In genomic region chr19:16584825-16585801, GRCh38 we compare ENCODE assay signal across 8 cellular contexts. TPM values are rescaled to one million over a fixed set of nuclear protein-coding genes. Genes with fewer than 3 reads are reported as not detected.
DNase-seq lines count a peak whose midpoint lies in the region; ATAC-seq, FAIRE-seq and TF ChIP-seq lines count a peak whose summit lies in the region.

No MANE protein-coding gene starts in this region.

- DNase-seq in AML-193 (lab: John Stamatoyannopoulos, UW): peak; percentile 36 to 43
- no peak for DNase-seq in activated naive CD8-positive, alpha-beta T cell treated with anti-CD3 and anti-CD28 coated beads, Interleukin-2, amount 10 ng/mL, durations not matched to agents 7 days and 5 days
- no peak for DNase-seq in NCI-H2029 treated with DMSO at 0.1 percent for 48 hours (lab: John Stamatoyannopoulos, UW)
- no peak for DNase-seq in D721Med (ENCODE audit: insufficient read length, low spot score)

- no peak for ATAC-seq in activated naive CD8-positive, alpha-beta T cell treated with anti-CD3 and anti-CD28 coated beads, Interleukin-2, amount 10 ng/mL, durations not matched to agents 7 days and 5 days (ENCODE audit: low read depth)
- no peak for ATAC-seq in GM21390 (IDR thresholded peaks at IDR 0.05; ENCODE audit: unreplicated experiment)
- ATAC-seq in GM21723 (IDR thresholded peaks at IDR 0.05; ENCODE audit: unreplicated experiment): no peak

- no peak for FAIRE-seq in D721Med (lab: Jason Lieb, UNC)

- H3K36me3 ChIP-seq in HUES64 (ENCODE audit: insufficient read depth, low read length): no peaks in the 10 kb centered on the region
- peaks cover 0 to 6% of the 10 kb centered on the region in 2 donors for H3K36me3 ChIP-seq in mucosa of rectum (ENCODE audit: control insufficient read depth in 2 of 2, insufficient read depth in 2 of 2, low read length in 2 of 2)

- H3K4me3 ChIP-seq in HUES64 (ENCODE audit: low read length) (peak overlapping the region; percentile 38), mucosa of rectum (ENCODE audit: low read length in 2 of 2) (peak overlapping the region; percentile 27 to 65)

- no peaks in the 10 kb centered on the region for H3K27me3 ChIP-seq in HUES64 (ENCODE audit: insufficient read depth, low read length)
- H3K27me3 ChIP-seq in mucosa of rectum (ENCODE audit: control insufficient read depth in 2 of 2, insufficient read depth in 2 of 2, low read length in 2 of 2): no peaks in the 10 kb centered on the region

- H3K27me3 Mint-ChIP-seq in activated naive CD8-positive, alpha-beta T cell treated with anti-CD3 and anti-CD28 coated beads, Interleukin-2, amount 10 ng/mL, durations not matched to agents 7 days and 5 days: no peaks in the 10 kb centered on the region

- H3K27ac ChIP-seq in HUES64 (ENCODE audit: low read depth, low read length) (peak overlapping the region; percentile 63), mucosa of rectum (ENCODE audit: low read depth in 2 of 2, low read length in 2 of 2) (peak overlapping the region; percentile 61 to 90)

- peaks cover 64% of the 10 kb centered on the region for H3K4me1 Mint-ChIP-seq in activated naive CD8-positive, alpha-beta T cell treated with anti-CD3 and anti-CD28 coated beads, Interleukin-2, amount 10 ng/mL, durations not matched to agents 7 days and 5 days

- WGBS in HUES64: 82% methylated on average over 15 of the region's 15 CpGs

- H3K36me3 Mint-ChIP-seq in activated naive CD8-positive, alpha-beta T cell treated with anti-CD3 and anti-CD28 coated beads, Interleukin-2, amount 10 ng/mL, durations not matched to agents 7 days and 5 days: peaks cover 3% of the 10 kb centered on the region

- TF ChIP-seq CTCF in D721Med (IDR thresholded peaks at IDR 0.05; ENCODE audit: insufficient read depth, missing control alignments): no peak

- POLR2A ChIA-PET in activated naive CD8-positive, alpha-beta T cell treated with anti-CD3 and anti-CD28 coated beads, Interleukin-2, amount 10 ng/mL, durations not matched to agents 7 days and 5 days (lab: Charles Lee): interaction anchor here (0.6 to 4.0 kb wide), 12 partner anchors 9 to 1507 kb away, joined by 3 to 38 read pairs (median 4); partner anchors contain the start of genes MED26, SLC35E1 and TMEM38A

- no peaks in the 10 kb centered on the region for H3K9me3 Mint-ChIP-seq in activated naive CD8-positive, alpha-beta T cell treated with anti-CD3 and anti-CD28 coated beads, Interleukin-2, amount 10 ng/mL, durations not matched to agents 7 days and 5 days

- peak overlapping the region; percentile 93 for H3K27ac Mint-ChIP-seq in activated naive CD8-positive, alpha-beta T cell treated with anti-CD3 and anti-CD28 coated beads, Interleukin-2, amount 10 ng/mL, durations not matched to agents 7 days and 5 days

- H3K9me3 ChIP-seq in HUES64 (ENCODE audit: insufficient read depth, low read depth, low read length) (no peaks in the 10 kb centered on the region), mucosa of rectum (ENCODE audit: control insufficient read depth in 2 of 2, low read length in 2 of 2) (no peaks in the 10 kb centered on the region)

- H3K4me1 ChIP-seq in HUES64 (ENCODE audit: insufficient read depth, low read length): peaks cover 41% of the 10 kb centered on the region
- H3K4me1 ChIP-seq in mucosa of rectum (ENCODE audit: control insufficient read depth in 2 of 2, insufficient read depth in 2 of 2, low read length in 2 of 2): peaks cover 52 to 72% of the 10 kb centered on the region in 2 donors

- H3K9ac ChIP-seq in HUES64 (ENCODE audit: low read depth, low read length): peak overlapping the region; percentile 16; the same call in 1 of the 2 replicates
- peak overlapping the region; percentile 48 to 78 for H3K9ac ChIP-seq in mucosa of rectum (ENCODE audit: low read depth in 1 of 2, low read length in 2 of 2)

- H3K4me3 Mint-ChIP-seq in activated naive CD8-positive, alpha-beta T cell treated with anti-CD3 and anti-CD28 coated beads, Interleukin-2, amount 10 ng/mL, durations not matched to agents 7 days and 5 days: peak overlapping the region; percentile 86

RNA-seq across cellular contexts. Expression of gene SLC35E1, which starts 12.9 kb away (rescaled TPM):
- polyA plus RNA-seq in HUES64 (2013, experiment 1 of 2): 18.7 TPM
- polyA plus RNA-seq in HUES64 (2013, experiment 2 of 2): 18.1 TPM
- total RNA-seq in activated naive CD8-positive, alpha-beta T cell treated with anti-CD3 and anti-CD28 coated beads, Interleukin-2, amount 10 ng/mL, durations not matched to agents 7 days and 5 days: 10 to 100 TPM; 43.4 to 44.5 TPM

RNA-seq across cellular contexts. Expression of gene CHERP, which starts 42.9 kb away (rescaled TPM):
- polyA plus RNA-seq in HUES64 (2013, experiment 1 of 2): 49.3 TPM
- polyA plus RNA-seq in HUES64 (2013, experiment 2 of 2): 46.5 TPM
- total RNA-seq in activated naive CD8-positive, alpha-beta T cell treated with anti-CD3 and anti-CD28 coated beads, Interleukin-2, amount 10 ng/mL, durations not matched to agents 7 days and 5 days: 10 to 100 TPM; 65.5 to 67.0 TPM

RNA-seq across cellular contexts. Expression of gene MED26, which starts 42.9 kb away (rescaled TPM):
- 8.4 TPM for polyA plus RNA-seq in HUES64 (2013, experiment 1 of 2)
- 7.7 TPM for polyA plus RNA-seq in HUES64 (2013, experiment 2 of 2)
- total RNA-seq in activated naive CD8-positive, alpha-beta T cell treated with anti-CD3 and anti-CD28 coated beads, Interleukin-2, amount 10 ng/mL, durations not matched to agents 7 days and 5 days: 10 to 100 TPM; 16.4 to 21.2 TPM

Comparison
In these comparisons a context has a peak if more than half of its experiments do, and no peak if none do; other contexts are left out.
1. DNase-seq: peak in AML-193 (2 of 2); none in activated naive CD8-positive, alpha-beta T cell treated with anti-CD3 and anti-CD28 coated beads, Interleukin-2, amount 10 ng/mL, durations not matched to agents 7 days and 5 days (single experiment), NCI-H2029 treated with DMSO at 0.1 percent for 48 hours (single experiment) and D721Med (single experiment).